ENCODE assay signal across 1 cellular context in genomic region chr6:125818659-125819297, GRCh38.
TF ChIP-seq lines count a peak whose summit lies in the region.

No MANE protein-coding gene starts in this region.

TF ChIP-seq in GM12878, 131 proteins besides CTCF, POLR2A, EP300 and RAD21 (continued from another document):
- no peak for TF ChIP-seq USF2 (IDR thresholded peaks at IDR 0.05; ENCODE audit: borderline replicate concordance, low read depth, low read length)
